ENCODE assay signal across 27 cellular contexts in the genomic region with DNA sequence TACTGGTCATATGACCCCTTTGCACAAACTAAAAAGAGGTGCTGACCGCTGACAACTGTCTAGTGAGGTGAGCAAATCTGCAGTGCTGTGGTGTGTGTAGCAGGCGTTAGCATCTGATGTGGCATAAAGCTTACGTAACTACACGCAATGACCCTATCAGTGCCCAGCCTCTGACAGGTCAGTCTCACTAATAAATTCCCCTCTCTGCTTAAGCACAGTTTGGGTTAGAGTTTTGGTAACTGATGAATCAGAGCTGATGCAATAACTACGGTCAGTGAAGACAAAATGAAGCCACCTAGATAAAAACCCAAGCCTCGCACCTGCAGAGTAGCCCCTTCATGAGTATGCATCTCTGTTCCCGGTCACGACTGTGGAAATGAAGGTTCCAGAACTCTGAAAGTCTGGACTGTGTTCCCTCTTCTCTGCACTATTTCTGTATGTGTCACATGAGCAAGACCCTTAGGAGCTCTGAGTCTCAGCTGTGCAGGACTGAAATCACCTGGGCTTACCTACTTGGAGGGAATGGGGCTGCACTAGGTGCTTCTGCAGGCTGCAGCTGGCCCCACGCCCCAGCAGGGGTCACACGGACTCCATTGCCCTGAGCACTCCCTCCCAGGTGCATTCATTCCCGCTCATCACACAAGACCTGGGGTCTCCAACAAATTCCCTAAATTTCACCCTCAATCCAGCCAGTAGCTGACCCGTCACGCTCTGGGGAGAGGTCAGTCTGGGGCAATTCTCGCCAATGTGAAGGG. TPM values are rescaled to one million over a fixed set of nuclear protein-coding genes. Genes with fewer than 3 reads are reported as not detected.
DNase-seq lines count a peak whose midpoint lies in the region; ATAC-seq, FAIRE-seq and TF ChIP-seq lines count a peak whose summit lies in the region.
"Had no signal": no experiment of that assay in that cellular context is flagged by ENCODE, and none has a peak within 500 bp of the region (broad histone marks: within the 10 kb centered on the region; RNA-seq: fewer than 3 reads in every experiment).

No MANE protein-coding gene starts in this region.

- H3K36me3 ChIP-seq in RWPE2 (ENCODE audit: low read depth) (no peaks in the 10 kb centered on the region), kidney (ENCODE audit: control insufficient read depth in 1 of 2, insufficient read depth in 2 of 2, low read length in 2 of 2) (no peaks in the 10 kb centered on the region), esophagus squamous epithelium (no peaks in the 10 kb centered on the region)
- H3K36me3 ChIP-seq: cardiac muscle cell, lower lobe of right lung, transverse colon had no signal

- ATAC-seq in RWPE2 (ENCODE audit: low read depth) (peak; percentile 53), GM21515 (IDR thresholded peaks at IDR 0.05; ENCODE audit: unreplicated experiment) (no peak), GM18870 (IDR thresholded peaks at IDR 0.05; ENCODE audit: unreplicated experiment) (no peak)
- ATAC-seq: CD8-positive, alpha-beta T cell; lower lobe of right lung; psoas muscle had no signal

- peak; percentile 46 for DNase-seq in NK-92 treated with Interleukin-12 subunit alpha and Interleukin-12 subunit beta, amount 100 ng/mL, for 24 hours (lab: John Stamatoyannopoulos, UW)
- DNase-seq in NK-92 (lab: John Stamatoyannopoulos, UW; ENCODE audit: unreplicated experiment) (no peak), RWPE2 (ENCODE audit: low spot score) (no peak), kidney (peak; percentile 31), esophagus squamous epithelium (lab: John Stamatoyannopoulos, UW) (no peak), HuH-7 (ENCODE audit: low spot score) (no peak)
- DNase-seq: activated CD4-positive, alpha-beta T cell treated with anti-CD3 and anti-CD28 coated beads, Interleukin-2, amount 10 ng/mL, durations not matched to agents 7 days and 5 days; AML-193; anterior cingulate cortex; CD8-positive, alpha-beta T cell; dermis blood vessel endothelial cell; DMS153; lower lobe of right lung; NCI-H187; NCI-H526 treated with DMSO at 0.1 percent for 48 hours; psoas muscle; RPMI8226; stimulated activated CD8-positive, alpha-beta memory T cell treated with anti-CD3 and anti-CD28 coated beads, Interleukin-4, amount 100 ng/mL, for 48 hours; transverse colon had no signal

- WGBS in esophagus squamous epithelium, 2 donors, result 79 to 86% methylated on average over 12 to 14 of the region's 14 CpGs

- TF ChIP-seq CTCF in RWPE2 (IDR thresholded peaks at IDR 0.05; ENCODE audit: poor library complexity, severe bottlenecking) (no peak), kidney (IDR thresholded peaks at IDR 0.05; ENCODE audit: borderline replicate concordance, extremely low read depth, insufficient read depth) (no peak), esophagus squamous epithelium (IDR thresholded peaks at IDR 0.05) (no peak)

- H3K4me3 ChIP-seq in RWPE2 (ENCODE audit: severe bottlenecking) (no peak overlapping the region), kidney (ENCODE audit: low read length in 2 of 2) (no peak overlapping the region), esophagus squamous epithelium (no peak overlapping the region)
- H3K4me3 ChIP-seq: cardiac muscle cell, lower lobe of right lung, psoas muscle, transverse colon had no signal

- FAIRE-seq in kidney (lab: Jason Lieb, UNC), result no peak
- FAIRE-seq: A204.1, GM12891 had no signal

- peaks cover 6% of the 10 kb centered on the region for H3K4me1 ChIP-seq in RWPE2 (ENCODE audit: insufficient read depth, poor library complexity, severe bottlenecking)
- H3K4me1 ChIP-seq in kidney (ENCODE audit: control insufficient read depth in 1 of 2, insufficient read depth in 1 of 2, low read depth in 1 of 2, low read length in 2 of 2), result no peaks in the 10 kb centered on the region
- peaks cover 0 to 6% (median 0%) of the 10 kb centered on the region in 3 donors for H3K4me1 ChIP-seq in esophagus squamous epithelium
- H3K4me1 ChIP-seq: lower lobe of right lung, psoas muscle, transverse colon had no signal

- no peak overlapping the region for H3K9ac ChIP-seq in kidney (ENCODE audit: low read length in 2 of 2)

- H3K27ac ChIP-seq in RWPE2 (ENCODE audit: poor library complexity, severe bottlenecking) (no peak overlapping the region), kidney (ENCODE audit: low read depth in 2 of 2, low read length in 2 of 2) (no peak overlapping the region), esophagus squamous epithelium (no peak overlapping the region)
- H3K27ac ChIP-seq: cardiac muscle cell, lower lobe of right lung, psoas muscle, transverse colon, VCaP had no signal

- H3K9me3 ChIP-seq in RWPE2 (ENCODE audit: severe bottlenecking) (no peaks in the 10 kb centered on the region), kidney (ENCODE audit: control insufficient read depth in 1 of 2, low read length in 2 of 2) (no peaks in the 10 kb centered on the region), esophagus squamous epithelium (no peaks in the 10 kb centered on the region)
- H3K9me3 ChIP-seq: lower lobe of right lung, psoas muscle, transverse colon had no signal

- TF ChIP-seq POLR2A in esophagus squamous epithelium (IDR thresholded peaks at IDR 0.05), result no peak

- intact Hi-C loops in kidney (cut with DNase I), result no loop called here
- intact Hi-C loops in esophagus squamous epithelium (cut with DNase I), result no loop called here

- H3K27me3 ChIP-seq in RWPE2 (ENCODE audit: insufficient read depth, poor library complexity, severe bottlenecking), result no peaks in the 10 kb centered on the region
- peaks cover 0 to 10% (median 0%) of the 10 kb centered on the region in 4 donors for H3K27me3 ChIP-seq in esophagus squamous epithelium
- H3K27me3 ChIP-seq: cardiac muscle cell, transverse colon had no signal

RNA-seq across cellular contexts. Expression of a gene that starts 54.4 kb away (rescaled TPM):
- total RNA-seq in kidney (51.7 TPM), esophagus squamous epithelium (under 1 TPM; 0.08 to 0.76 (median 0.46) TPM)
- polyA plus RNA-seq in kidney (ENCODE audit: insufficient read depth, low read depth, low replicate concordance), result 2.8 TPM
- total RNA-seq: activated CD4-positive, alpha-beta T cell treated with anti-CD3 and anti-CD28 coated beads, Interleukin-2, amount 10 ng/mL, durations not matched to agents 7 days and 5 days; activated T-helper 1 cell treated with anti-CD3 and anti-CD28 coated beads, Interleukin-12 subunit alpha, Interleukin-12 subunit beta, Interleukin-2, Interleukin-4 antibody, amounts not matched to agents 30 ng/mL and 10 ng/mL and 1 ng/mL, durations not matched to agents 14 hours and 24 hours and 36 hours; CD8-positive, alpha-beta T cell; dermis blood vessel endothelial cell had no signal
- polyA plus RNA-seq: fibroblast of lung had no signal

Comparison
In these comparisons a context has a peak if more than half of its experiments do, and no peak if none do; other contexts are left out.
1. DNase-seq: peak in NK-92 treated with Interleukin-12 subunit alpha and Interleukin-12 subunit beta, amount 100 ng/mL, for 24 hours (single experiment) and kidney (single experiment); none in NK-92 (single experiment), RWPE2 (single experiment), esophagus squamous epithelium (single experiment) and HuH-7 (single experiment).
2. RNA of a gene that starts 54.4 kb away (total RNA-seq): 51.7 TPM in kidney (single experiment); 0.08 to 0.76 TPM in esophagus squamous epithelium; every median in the first group is over 10 times any median in the second.